ENCODE assay signal across 21 cellular contexts in genomic region chr15:60494108-60494507, GRCh38.
DNase-seq lines count a peak whose midpoint lies in the region; ATAC-seq lines count a peak whose summit lies in the region.
"Had no signal": no experiment of that assay in that cellular context is flagged by ENCODE, and none has a peak within 500 bp of the region (broad histone marks: within the 10 kb centered on the region; RNA-seq: fewer than 3 reads in every experiment).

No MANE protein-coding gene starts in this region.

- H3K4me1 Mint-ChIP-seq in activated naive CD4-positive, alpha-beta T cell treated with anti-CD3 and anti-CD28 coated beads, Interleukin-2, amount 50 U/mL, for 24 hours, result peaks cover 32% of the 10 kb centered on the region
- H3K4me1 Mint-ChIP-seq in effector memory CD8-positive, alpha-beta T cell (ENCODE audit: low read depth in 2 of 2), result peaks cover 3 to 17% of the 10 kb centered on the region in 2 donors

- H3K9me3 Mint-ChIP-seq in activated naive CD4-positive, alpha-beta T cell treated with anti-CD3 and anti-CD28 coated beads, Interleukin-2, amount 50 U/mL, for 24 hours, result no peaks in the 10 kb centered on the region
- H3K9me3 Mint-ChIP-seq in effector memory CD8-positive, alpha-beta T cell, result no peaks in the 10 kb centered on the region
- H3K9me3 Mint-ChIP-seq: GM23338, H9, IgD-negative memory B cell had no signal

- H3K27ac Mint-ChIP-seq in activated naive CD4-positive, alpha-beta T cell treated with anti-CD3 and anti-CD28 coated beads, Interleukin-2, amount 50 U/mL, for 24 hours, result peak overlapping the region; percentile 87
- peak overlapping the region; percentile 30 to 58 for H3K27ac Mint-ChIP-seq in effector memory CD8-positive, alpha-beta T cell
- H3K27ac Mint-ChIP-seq: GM23338 had no signal

- peaks cover 1% of the 10 kb centered on the region for H3K36me3 Mint-ChIP-seq in activated naive CD4-positive, alpha-beta T cell treated with anti-CD3 and anti-CD28 coated beads, Interleukin-2, amount 50 U/mL, for 24 hours
- peaks cover 62% of the 10 kb centered on the region for H3K36me3 Mint-ChIP-seq in effector memory CD8-positive, alpha-beta T cell (ENCODE audit: insufficient read depth)

- DNase-seq in activated naive CD4-positive, alpha-beta T cell treated with anti-CD3 and anti-CD28 coated beads, Interleukin-2, amount 50 U/mL, for 16 hours, result no peak
- DNase-seq in NCI-H69 (lab: John Stamatoyannopoulos, UW), result peak; percentile 61
- no peak for DNase-seq in effector memory CD8-positive, alpha-beta T cell
- DNase-seq in pons (ENCODE audit: low spot score), result peak; percentile 26
- DNase-seq in effector CD8-positive, alpha-beta T cell (lab: John Stamatoyannopoulos, UW), result no peak
- DNase-seq: 8988T; H9; MM.1S; NCI-H1694; NCI-H2081 treated with DMSO at 0.1 percent for 48 hours; NCI-H2171; NCI-H345; NCI-H748 treated with DMSO at 0.1 percent for 48 hours; NK-92 treated with Interleukin-12 subunit alpha and Interleukin-12 subunit beta, amount 100 ng/mL, for 24 hours; Right ventricle myocardium superior; RPMI8226 had no signal

- no peak overlapping the region for H3K4me3 Mint-ChIP-seq in activated naive CD4-positive, alpha-beta T cell treated with anti-CD3 and anti-CD28 coated beads, Interleukin-2, amount 50 U/mL, for 24 hours
- no peak overlapping the region for H3K4me3 Mint-ChIP-seq in effector memory CD8-positive, alpha-beta T cell
- H3K4me3 Mint-ChIP-seq: GM23338, H9, IgD-negative memory B cell had no signal

- ATAC-seq in effector memory CD8-positive, alpha-beta T cell (replicated peaks), result no peak
- ATAC-seq in HG03442 (IDR thresholded peaks at IDR 0.05; ENCODE audit: unreplicated experiment), result no peak
- no peak for ATAC-seq in HG02852 (IDR thresholded peaks at IDR 0.05; ENCODE audit: unreplicated experiment)
- ATAC-seq: GM23338 had no signal

- no peaks in the 10 kb centered on the region for H3K27me3 Mint-ChIP-seq in activated naive CD4-positive, alpha-beta T cell treated with anti-CD3 and anti-CD28 coated beads, Interleukin-2, amount 50 U/mL, for 24 hours
- no peaks in the 10 kb centered on the region for H3K27me3 Mint-ChIP-seq in effector memory CD8-positive, alpha-beta T cell
- H3K27me3 Mint-ChIP-seq: IgD-negative memory B cell had no signal

Comparison
In these comparisons a context has a peak if more than half of its experiments do, and no peak if none do; other contexts are left out.
1. DNase-seq: peak in NCI-H69 (single experiment) and pons (single experiment); none in activated naive CD4-positive, alpha-beta T cell treated with anti-CD3 and anti-CD28 coated beads, Interleukin-2, amount 50 U/mL, for 16 hours (single experiment), effector memory CD8-positive, alpha-beta T cell (0 of 3) and effector CD8-positive, alpha-beta T cell (single experiment).